ENCODE assay signal across 7 cellular contexts in the genomic region with DNA sequence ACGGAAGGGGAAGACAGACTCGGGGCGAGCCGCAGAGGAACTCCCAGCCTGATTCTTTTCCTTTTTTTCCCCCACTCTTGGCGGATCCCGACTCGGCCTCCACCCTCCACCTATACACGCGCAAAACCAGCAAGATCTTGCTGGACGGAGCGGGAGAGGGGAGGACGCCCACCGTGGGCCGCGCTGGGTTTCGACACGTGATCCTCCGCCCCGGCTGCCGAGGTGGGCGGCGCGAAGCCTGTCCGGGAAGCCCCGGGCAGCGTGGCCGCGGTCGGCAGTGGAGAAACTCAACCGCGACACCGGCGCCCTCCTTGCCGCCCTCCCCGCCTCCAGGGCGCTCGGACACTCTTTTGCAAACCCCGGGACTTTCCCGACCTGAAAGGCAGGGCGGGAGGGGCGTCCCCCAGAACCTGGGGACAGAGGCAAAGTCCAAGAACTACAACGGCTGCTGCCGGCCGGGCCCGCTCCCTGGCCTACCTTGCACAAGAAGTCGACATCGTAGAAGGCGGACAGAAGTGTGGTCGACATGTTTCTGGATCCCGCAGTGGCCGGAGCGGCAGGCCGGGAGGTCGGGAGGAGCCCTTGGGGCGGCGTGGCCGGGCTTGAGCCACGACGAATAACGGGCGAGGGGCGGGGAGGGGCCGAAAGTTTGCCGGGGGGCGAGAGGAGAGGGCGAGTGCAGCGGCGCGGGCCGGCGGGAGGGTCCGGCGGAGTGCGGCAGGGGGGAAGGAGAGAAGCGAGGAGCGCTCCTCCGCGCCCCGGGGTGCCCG. TPM values are rescaled to one million over a fixed set of nuclear protein-coding genes. Genes with fewer than 3 reads are reported as not detected.
DNase-seq lines count a peak whose midpoint lies in the region; ATAC-seq and TF ChIP-seq lines count a peak whose summit lies in the region.

No MANE protein-coding gene starts in this region.

- peak overlapping the region; percentile 79 to 97 for H3K9ac ChIP-seq in duodenal mucosa (ENCODE audit: low read depth in 1 of 2, low read length in 2 of 2)

- peak overlapping the region; percentile 95 for H3K27ac Mint-ChIP-seq in activated CD4-positive, alpha-beta T cell treated with anti-CD3 and anti-CD28 coated beads, Interleukin-2, amount 10 ng/mL, durations not matched to agents 7 days and 5 days

- H3K27me3 ChIP-seq in HAP-1 (ENCODE audit: low read depth): no peaks in the 10 kb centered on the region
- H3K27me3 ChIP-seq in duodenal mucosa (ENCODE audit: control insufficient read depth in 1 of 2, insufficient read depth in 2 of 2, low read length in 2 of 2): no peaks in the 10 kb centered on the region
- no peaks in the 10 kb centered on the region for H3K27me3 ChIP-seq in lower lobe of right lung (ENCODE audit: low read depth)

- peaks cover 51% of the 10 kb centered on the region for H3K36me3 Mint-ChIP-seq in activated CD4-positive, alpha-beta T cell treated with anti-CD3 and anti-CD28 coated beads, Interleukin-2, amount 10 ng/mL, durations not matched to agents 7 days and 5 days (ENCODE audit: low read depth)

- H3K4me3 ChIP-seq in HAP-1 (peak overlapping the region; percentile 88), duodenal mucosa (ENCODE audit: low read depth in 1 of 2, low read length in 2 of 2) (peak overlapping the region; percentile 91 to 97), lower lobe of right lung (peak overlapping the region; percentile 95)

- H3K4me3 Mint-ChIP-seq in activated CD4-positive, alpha-beta T cell treated with anti-CD3 and anti-CD28 coated beads, Interleukin-2, amount 10 ng/mL, durations not matched to agents 7 days and 5 days: peak overlapping the region; percentile 99

- POLR2A ChIA-PET in activated CD4-positive, alpha-beta T cell treated with anti-CD3 and anti-CD28 coated beads, Interleukin-2, amount 10 ng/mL, durations not matched to agents 7 days and 5 days (lab: Charles Lee): interaction anchor here (0.8 to 3.7 kb wide), 3 partner anchors 31 to 93 kb away, joined by 3 to 18 read pairs (median 6); no protein-coding TSS in a partner anchor

- H3K27ac ChIP-seq in duodenal mucosa (ENCODE audit: low read depth, low read length): peak overlapping the region; percentile 99
- H3K27ac ChIP-seq in lower lobe of right lung: peak overlapping the region; percentile 100

- DNase-seq in GM13977 (ENCODE audit: low spot score) (peak; percentile 92), HAP-1 (ENCODE audit: low spot score in 2 of 2) (peak in 1 of 2 experiments; percentile 71), MV-4-11 (lab: John Stamatoyannopoulos, UW) (peak; percentile 60), lower lobe of right lung (peak; percentile 85)
- DNase-seq in activated CD4-positive, alpha-beta T cell treated with anti-CD3 and anti-CD28 coated beads, Interleukin-2, amount 10 ng/mL, durations not matched to agents 7 days and 5 days: peak; percentile 70
- peak; percentile 23 to 66 (median 31) for DNase-seq in stimulated activated CD4-positive, alpha-beta T cell treated with anti-CD3 and anti-CD28 coated beads, TNF-alpha, amount 100 ng/mL, for 4 hours (ENCODE audit: low read depth in 3 of 3)

- H3K9me3 ChIP-seq in HAP-1: no peaks in the 10 kb centered on the region
- no peaks in the 10 kb centered on the region for H3K9me3 ChIP-seq in duodenal mucosa (ENCODE audit: control insufficient read depth in 1 of 2, low read length in 2 of 2)
- H3K9me3 ChIP-seq in lower lobe of right lung: no peaks in the 10 kb centered on the region

- H3K36me3 ChIP-seq in HAP-1 (replicated peaks) (peaks cover 48% of the 10 kb centered on the region), duodenal mucosa (ENCODE audit: control insufficient read depth in 1 of 2, insufficient read depth in 2 of 2, low read length in 2 of 2) (peaks cover 27 to 38% of the 10 kb centered on the region in 2 donors), lower lobe of right lung (peaks cover 45% of the 10 kb centered on the region)

- H3K9me3 Mint-ChIP-seq in activated CD4-positive, alpha-beta T cell treated with anti-CD3 and anti-CD28 coated beads, Interleukin-2, amount 10 ng/mL, durations not matched to agents 7 days and 5 days: no peaks in the 10 kb centered on the region

- in situ Hi-C loops in GM13977 (cut with MboI; ENCODE audit: low pct_unique_long_range_greater_than_20kb, low sequenced_read_pairs, unreplicated experiment): loop anchor here (5.0 to 25.0 kb wide), 4 partner anchors 61 to 264 kb away; no protein-coding TSS in a partner anchor
- in situ Hi-C loops in HAP-1 (cut with MboI; ENCODE audit: low sequenced_read_pairs): loop anchor here (5.0 kb wide), 1 partner anchor 399 kb away; no protein-coding TSS in a partner anchor

- H3K4me1 Mint-ChIP-seq in activated CD4-positive, alpha-beta T cell treated with anti-CD3 and anti-CD28 coated beads, Interleukin-2, amount 10 ng/mL, durations not matched to agents 7 days and 5 days: peaks cover 32% of the 10 kb centered on the region

- intact Hi-C loops in lower lobe of right lung (cut with DNase I): loop anchor here (10.0 kb wide), 2 partner anchors 51 to 259 kb away; no protein-coding TSS in a partner anchor

- ATAC-seq in lower lobe of right lung: peak; percentile 22 to 34

- CTCF ChIA-PET in activated CD4-positive, alpha-beta T cell treated with anti-CD3 and anti-CD28 coated beads, Interleukin-2, amount 10 ng/mL, durations not matched to agents 7 days and 5 days (lab: Charles Lee): interaction anchor here (1.0 to 29.8 kb wide), 9 partner anchors 34 to 279 kb away, joined by 3 to 525 read pairs (median 5); no protein-coding TSS in a partner anchor

- peaks cover 3% of the 10 kb centered on the region for H3K27me3 Mint-ChIP-seq in activated CD4-positive, alpha-beta T cell treated with anti-CD3 and anti-CD28 coated beads, Interleukin-2, amount 10 ng/mL, durations not matched to agents 7 days and 5 days

- peaks cover 38% of the 10 kb centered on the region for H3K4me1 ChIP-seq in HAP-1
- H3K4me1 ChIP-seq in duodenal mucosa (ENCODE audit: control insufficient read depth in 1 of 2, insufficient read depth in 2 of 2, low read length in 2 of 2): peaks cover 31 to 34% of the 10 kb centered on the region in 2 donors
- H3K4me1 ChIP-seq in lower lobe of right lung: peaks cover 50% of the 10 kb centered on the region

- TF ChIP-seq CTCF in GM13977 (IDR thresholded peaks at IDR 0.05; ENCODE audit: extremely low read depth, insufficient read depth, missing control alignments) (no peak), lower lobe of right lung (IDR thresholded peaks at IDR 0.05) (no peak)

RNA-seq across cellular contexts. Expression of gene ZFP36L2, which starts 0.4 kb away (rescaled TPM):
- 100 to 1,000 TPM; 210 to 228 TPM for total RNA-seq in activated CD4-positive, alpha-beta T cell treated with anti-CD3 and anti-CD28 coated beads, Interleukin-2, amount 10 ng/mL, durations not matched to agents 7 days and 5 days
- 136 TPM for total RNA-seq in lower lobe of right lung
